Comparison of ENCODE assay signal across 34 cellular contexts in the genomic region with DNA sequence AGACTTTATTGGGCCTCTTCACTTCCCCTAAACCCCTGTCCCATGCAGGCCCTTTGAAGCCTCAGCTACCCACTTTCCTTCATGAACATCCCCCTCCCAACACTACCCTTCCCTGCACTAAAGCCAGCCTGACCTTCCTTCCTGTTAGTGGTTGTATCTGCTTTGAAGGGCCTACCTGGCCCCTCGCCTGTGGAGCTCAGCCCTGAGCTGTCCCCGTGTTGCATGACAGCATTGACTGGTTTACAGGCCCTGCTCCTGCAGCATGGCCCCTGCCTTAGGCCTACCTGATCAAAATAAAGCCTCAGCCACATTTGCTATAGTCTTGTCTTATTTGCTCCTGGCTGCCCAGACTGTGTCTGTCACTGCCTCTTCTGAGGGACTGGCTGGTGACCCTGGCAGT. TPM values are rescaled to one million over a fixed set of nuclear protein-coding genes. Genes with fewer than 3 reads are reported as not detected.
"Had no signal": no experiment of that assay in that cellular context is flagged by ENCODE, and none has a peak within 500 bp of the region (broad histone marks: within the 10 kb centered on the region; RNA-seq: fewer than 3 reads in every experiment).

No MANE protein-coding gene starts in this region.

- H3K9me3 Mint-ChIP-seq: activated CD4-positive, alpha-beta memory T cell treated with anti-CD3 and anti-CD28 coated beads, Interleukin-2, amount 10 ng/mL, durations not matched to agents 7 days and 5 days; activated CD4-positive, alpha-beta T cell treated with anti-CD3 and anti-CD28 coated beads, Interleukin-2, amount 10 ng/mL, durations not matched to agents 7 days and 5 days; activated naive CD4-positive, alpha-beta T cell treated with anti-CD3 and anti-CD28 coated beads, Interleukin-2, amount 10 ng/mL, durations not matched to agents 7 days and 5 days; activated naive CD8-positive, alpha-beta T cell treated with anti-CD3 and anti-CD28 coated beads, Interleukin-2, amount 50 U/mL, for 24 hours; dendritic cell treated with granulocyte-macrophage colony-stimulating factor and Interleukin-4, amounts not matched to agents 40 ng/mL and 50 ng/mL, for 4 days; mesothelial cell of epicardium; naive B cell; stimulated activated naive B cell treated with anti-CD40 and anti-IgM and Interleukin-4, amounts not matched to agents 10 μg/mL and 1 μg/mL and 100 μg/mL, for 72 hours; T-helper 1 cell treated with Interleukin-12 subunit alpha and Interleukin-12 subunit beta and Interleukin-4 antibody, amounts not matched to agents 30 μg/mL and 1 μg/mL, for 36 hours; WTC11 had no signal

- H3K27me3 Mint-ChIP-seq: activated CD4-positive, alpha-beta memory T cell treated with anti-CD3 and anti-CD28 coated beads, Interleukin-2, amount 10 ng/mL, durations not matched to agents 7 days and 5 days; activated CD4-positive, alpha-beta T cell treated with anti-CD3 and anti-CD28 coated beads, Interleukin-2, amount 10 ng/mL, durations not matched to agents 7 days and 5 days; activated naive CD8-positive, alpha-beta T cell treated with anti-CD3 and anti-CD28 coated beads, Interleukin-2, amount 50 U/mL, for 24 hours; dendritic cell treated with granulocyte-macrophage colony-stimulating factor and Interleukin-4, amounts not matched to agents 40 ng/mL and 50 ng/mL, for 4 days; naive B cell; stimulated activated naive B cell treated with anti-CD40 and anti-IgM and Interleukin-4, amounts not matched to agents 10 μg/mL and 1 μg/mL and 100 μg/mL, for 72 hours had no signal

- H3K9me3 ChIP-seq: esophagus squamous epithelium, heart right ventricle, left ventricle myocardium inferior, pancreas, prostate gland, sigmoid colon, stomach, tibial artery, upper lobe of right lung had no signal

- DNase-seq: activated CD4-positive, alpha-beta memory T cell treated with anti-CD3 and anti-CD28 coated beads, Interleukin-2, amount 10 ng/mL, durations not matched to agents 7 days and 5 days; activated CD4-positive, alpha-beta T cell treated with anti-CD3 and anti-CD28 coated beads for 1 hour; activated CD4-positive, alpha-beta T cell treated with anti-CD3 and anti-CD28 coated beads, Interleukin-2, amount 10 ng/mL, durations not matched to agents 7 days and 5 days; activated effector memory CD4-positive, alpha-beta T cell treated with anti-CD3 and anti-CD28 coated beads, Interleukin-2, amount 50 U/mL, for 16 hours; activated naive CD4-positive, alpha-beta T cell treated with anti-CD3 and anti-CD28 coated beads, Interleukin-2, amount 10 ng/mL, durations not matched to agents 7 days and 5 days; activated naive CD8-positive, alpha-beta T cell treated with anti-CD3 and anti-CD28 coated beads, Interleukin-2, amount 50 U/mL, for 24 hours; amygdala; effector CD4-positive, alpha-beta T cell; esophagus squamous epithelium; foreskin melanocyte; heart right ventricle; kidney glomerular epithelial cell; left ventricle myocardium inferior; mammary epithelial cell; naive B cell; nucleus accumbens; retina; sigmoid colon; small intestine; stimulated activated CD4-positive, alpha-beta T cell treated with anti-CD3 and anti-CD28 coated beads, Interleukin-4, amount 100 ng/mL, for 4 hours; stimulated activated CD8-positive, alpha-beta memory T cell treated with anti-CD3 and anti-CD28 coated beads, Interleukin-4, amount 100 ng/mL, for 48 hours; stimulated activated naive B cell treated with anti-CD40 and anti-IgM and Interleukin-4, amounts not matched to agents 10 μg/mL and 1 μg/mL and 100 μg/mL, for 72 hours; stomach; SW 1271; upper lobe of right lung had no signal

- H3K4me3 ChIP-seq: esophagus squamous epithelium, heart right ventricle, left ventricle myocardium inferior, pancreas, prostate gland, sigmoid colon, stomach, tibial artery, upper lobe of right lung had no signal

- H3K4me3 Mint-ChIP-seq: activated CD4-positive, alpha-beta memory T cell treated with anti-CD3 and anti-CD28 coated beads, Interleukin-2, amount 10 ng/mL, durations not matched to agents 7 days and 5 days; activated CD4-positive, alpha-beta T cell treated with anti-CD3 and anti-CD28 coated beads, Interleukin-2, amount 10 ng/mL, durations not matched to agents 7 days and 5 days; activated naive CD4-positive, alpha-beta T cell treated with anti-CD3 and anti-CD28 coated beads, Interleukin-2, amount 10 ng/mL, durations not matched to agents 7 days and 5 days; activated naive CD8-positive, alpha-beta T cell treated with anti-CD3 and anti-CD28 coated beads, Interleukin-2, amount 50 U/mL, for 24 hours; dendritic cell treated with granulocyte-macrophage colony-stimulating factor and Interleukin-4, amounts not matched to agents 40 ng/mL and 50 ng/mL, for 4 days; mesothelial cell of epicardium; naive B cell; stimulated activated naive B cell treated with anti-CD40 and anti-IgM and Interleukin-4, amounts not matched to agents 10 μg/mL and 1 μg/mL and 100 μg/mL, for 72 hours; T-helper 1 cell treated with Interleukin-12 subunit alpha and Interleukin-12 subunit beta and Interleukin-4 antibody, amounts not matched to agents 30 μg/mL and 1 μg/mL, for 36 hours; WTC11 had no signal

- H3K4me1 ChIP-seq: prostate gland had no signal

- H3K36me3 Mint-ChIP-seq: activated naive CD4-positive, alpha-beta T cell treated with anti-CD3 and anti-CD28 coated beads, Interleukin-2, amount 10 ng/mL, durations not matched to agents 7 days and 5 days; WTC11 had no signal

- H3K27me3 ChIP-seq: esophagus squamous epithelium, heart right ventricle, pancreas, sigmoid colon, stomach, tibial artery, upper lobe of right lung had no signal

- H3K27ac Mint-ChIP-seq: activated CD4-positive, alpha-beta memory T cell treated with anti-CD3 and anti-CD28 coated beads, Interleukin-2, amount 10 ng/mL, durations not matched to agents 7 days and 5 days; activated CD4-positive, alpha-beta T cell treated with anti-CD3 and anti-CD28 coated beads, Interleukin-2, amount 10 ng/mL, durations not matched to agents 7 days and 5 days; activated naive CD4-positive, alpha-beta T cell treated with anti-CD3 and anti-CD28 coated beads, Interleukin-2, amount 10 ng/mL, durations not matched to agents 7 days and 5 days; activated naive CD8-positive, alpha-beta T cell treated with anti-CD3 and anti-CD28 coated beads, Interleukin-2, amount 50 U/mL, for 24 hours; dendritic cell treated with granulocyte-macrophage colony-stimulating factor and Interleukin-4, amounts not matched to agents 40 ng/mL and 50 ng/mL, for 4 days; mesothelial cell of epicardium; stimulated activated naive B cell treated with anti-CD40 and anti-IgM and Interleukin-4, amounts not matched to agents 10 μg/mL and 1 μg/mL and 100 μg/mL, for 72 hours; T-helper 1 cell treated with Interleukin-12 subunit alpha and Interleukin-12 subunit beta and Interleukin-4 antibody, amounts not matched to agents 30 μg/mL and 1 μg/mL, for 36 hours; WTC11 had no signal

- H3K36me3 ChIP-seq: pancreas had no signal

- H3K27ac ChIP-seq: esophagus squamous epithelium, heart right ventricle, left ventricle myocardium inferior, prostate gland, sigmoid colon, stomach, tibial artery, upper lobe of right lung had no signal

RNA-seq across cellular contexts. Expression of a gene that starts 26.2 kb away (rescaled TPM):
- total RNA-seq: activated CD4-positive, alpha-beta memory T cell treated with anti-CD3 and anti-CD28 coated beads, Interleukin-2, amount 10 ng/mL, durations not matched to agents 7 days and 5 days; glomerular endothelial cell; left ventricle myocardium inferior; prostate gland; upper lobe of right lung; WTC11 had no signal
- polyA plus RNA-seq: mammary epithelial cell, neural cell had no signal

RNA-seq across cellular contexts. Expression of a gene that starts 42.0 kb away (rescaled TPM):
- total RNA-seq: activated CD4-positive, alpha-beta memory T cell treated with anti-CD3 and anti-CD28 coated beads, Interleukin-2, amount 10 ng/mL, durations not matched to agents 7 days and 5 days; activated CD4-positive, alpha-beta T cell treated with anti-CD3 and anti-CD28 coated beads, Interleukin-2, amount 10 ng/mL, durations not matched to agents 7 days and 5 days; esophagus squamous epithelium; glomerular endothelial cell; heart right ventricle; left ventricle myocardium inferior; mammary epithelial cell; mesothelial cell of epicardium; prostate gland; sigmoid colon; stomach; upper lobe of right lung; WTC11 had no signal
